ENCODE assay signal across 8 cellular contexts in genomic region chr4:2042207-2042946, GRCh38. TPM values are rescaled to one million over a fixed set of nuclear protein-coding genes. Genes with fewer than 3 reads are reported as not detected.
DNase-seq lines count a peak whose midpoint lies in the region; ATAC-seq, FAIRE-seq and TF ChIP-seq lines count a peak whose summit lies in the region.

No MANE protein-coding gene starts in this region.

- no peak for TF ChIP-seq CTCF in GM12864 (IDR thresholded peaks at IDR 0.05; ENCODE audit: low read depth, low read length, missing control alignments)
- TF ChIP-seq CTCF in H1 (IDR thresholded peaks at IDR 0.05; ENCODE audit: control extremely low read depth in 1 of 3, insufficient read depth in 1 of 3, low read depth in 1 of 3, low read length in 3 of 3), result no peak
- TF ChIP-seq CTCF in upper lobe of left lung (IDR thresholded peaks at IDR 0.05), result no peak

- no peak overlapping the region for H3K56ac ChIP-seq in H1 (replicated peaks; ENCODE audit: insufficient read length, low read depth, low read length)

- peaks cover 21 to 53% (median 45%) of the 10 kb centered on the region in 4 experiments for H3K27me3 ChIP-seq in H1 (replicated peaks in 1 of 4; ENCODE audit: control insufficient read depth in 3 of 4, extremely low read depth in 1 of 4, insufficient read depth in 3 of 4, low read length in 3 of 4)
- peaks cover 25% of the 10 kb centered on the region for H3K27me3 ChIP-seq in mononuclear cell (ENCODE audit: insufficient read depth, low read length)
- H3K27me3 ChIP-seq in upper lobe of left lung, result peaks cover 0 to 40% (median 26%) of the 10 kb centered on the region in 4 donors

- H3K18ac ChIP-seq in H1 (ENCODE audit: extremely low read depth, low read length), result no peak overlapping the region; the same call in 1 of the 2 replicates

- H2BK5ac ChIP-seq in H1 (ENCODE audit: low read depth, low read length), result no peak overlapping the region

- H3K4me2 ChIP-seq in H1 (ENCODE audit: insufficient read depth in 1 of 2, low read depth in 2 of 2, low read length in 2 of 2), result peak overlapping the region; percentile 47 to 73

- no peak overlapping the region for H4K5ac ChIP-seq in H1 (ENCODE audit: insufficient read length, low read depth, low read length)

- no peak for FAIRE-seq in H1 (lab: Jason Lieb, UNC)

- H3K4ac ChIP-seq in H1 (replicated peaks; ENCODE audit: insufficient read length, low read depth, low read length), result no peak overlapping the region

- WGBS in H1 (ENCODE audit: extremely low coverage in 1 of 2, insufficient coverage in 1 of 2, insufficient read length in 1 of 2, insufficient replicate concordance in 2 of 2, low coverage in 1 of 2, low lambda C conversion rate in 2 of 2, missing lambda C conversion rate in 1 of 2), 2 experiments, result 11% methylated on average over 15 of the region's 80 CpGs; no CpG with 5 or more reads in 1 of the 2 experiments
- 0% methylated on average over 10 of the region's 80 CpGs; no CpG with 5 or more reads in 1 of the 2 donors for WGBS in upper lobe of left lung, 2 donors

- no peak overlapping the region for H3K27ac ChIP-seq in H1 (ENCODE audit: low read depth, low read length)
- peak overlapping the region in 2 of 4 donors; percentile 39 to 58 for H3K27ac ChIP-seq in upper lobe of left lung

- no peaks in the 10 kb centered on the region for H3K79me2 ChIP-seq in H1 (ENCODE audit: control insufficient read depth in 1 of 2, insufficient read depth in 2 of 2, low read length in 2 of 2)

- no peak overlapping the region for H4K8ac ChIP-seq in H1 (ENCODE audit: extremely low read depth, insufficient read depth, low read length)

- no peak overlapping the region for H2BK12ac ChIP-seq in H1 (ENCODE audit: low read depth, low read length)

- no peaks in the 10 kb centered on the region for H3K79me1 ChIP-seq in H1 (ENCODE audit: low read depth, low read length)

- TF ChIP-seq RAD21 in H1 (IDR thresholded peaks at IDR 0.05 in 1 of 2, conservative IDR thresholded peaks at IDR 0.05 in 1 of 2; ENCODE audit: low read depth in 2 of 2, low read length in 2 of 2), result no peak

- DNase-seq in GM12864 (ENCODE audit: low read depth), result no peak
- DNase-seq in activated CD4-positive, alpha-beta T cell treated with anti-CD3 and anti-CD28 coated beads for 4 hours, result peak; percentile 32 to 42
- peak in 1 of 2 experiments; percentile 69 for DNase-seq in H1 (ENCODE audit: low read depth in 1 of 2, low spot score in 2 of 2)
- DNase-seq in upper lobe of left lung, result peak in 1 of 2 donors; percentile 91
- DNase-seq in NCI-H1930 (lab: John Stamatoyannopoulos, UW), result no peak
- DNase-seq in NCI-H526 treated with DMSO at 0.1 percent for 48 hours (lab: John Stamatoyannopoulos, UW), result no peak

- peaks cover 12% of the 10 kb centered on the region; the same call in 1 of the 2 replicates for H3K23me2 ChIP-seq in H1 (ENCODE audit: low read depth, low read length)

- H3K4me3 ChIP-seq in GM12864 (ENCODE audit: low read depth, low read length), result peak overlapping the region; percentile 51
- peak overlapping the region; percentile 48 to 72 (median 58); a peak in 7 of 8 replicates for H3K4me3 ChIP-seq in H1 (ENCODE audit: extremely low read depth in 1 of 4, insufficient read depth in 2 of 4, low read depth in 3 of 4, low read length in 4 of 4)
- H3K4me3 ChIP-seq in mononuclear cell (ENCODE audit: low read length), result peak overlapping the region; percentile 59
- H3K4me3 ChIP-seq in upper lobe of left lung, result peak overlapping the region; percentile 38 to 97 (median 86)

- H3K4me1 ChIP-seq in H1 (replicated peaks in 1 of 4; ENCODE audit: control insufficient read depth in 3 of 4, insufficient read depth in 4 of 4, low read length in 3 of 4), result peaks cover 0 to 8% (median 3%) of the 10 kb centered on the region in 4 experiments; a peak in 5 of 7 replicates
- peaks cover 13% of the 10 kb centered on the region for H3K4me1 ChIP-seq in mononuclear cell (ENCODE audit: insufficient read depth, low read length)
- peaks cover 23 to 34% (median 26%) of the 10 kb centered on the region in 4 donors for H3K4me1 ChIP-seq in upper lobe of left lung

- no peak overlapping the region for H2AK5ac ChIP-seq in H1 (ENCODE audit: low read depth, low read length)

- H3K9ac ChIP-seq in H1 (replicated peaks in 1 of 4; ENCODE audit: extremely low read depth in 1 of 4, low read depth in 3 of 4, low read length in 3 of 4), result no peak overlapping the region

- no peak overlapping the region for H2BK15ac ChIP-seq in H1 (ENCODE audit: low read length)

- no peak for TF ChIP-seq EP300 in H1 (IDR thresholded peaks at IDR 0.05; ENCODE audit: borderline replicate concordance in 1 of 2, low read depth in 2 of 2, low read length in 2 of 2)
- no peak for TF ChIP-seq EP300 in upper lobe of left lung (IDR thresholded peaks at IDR 0.05)

- no peak overlapping the region for H3K14ac ChIP-seq in H1 (ENCODE audit: insufficient read length)

- no peak overlapping the region for H2BK120ac ChIP-seq in H1 (replicated peaks; ENCODE audit: low read depth, low read length)

- H4K20me1 ChIP-seq in H1 (replicated peaks in 1 of 2; ENCODE audit: control insufficient read depth in 1 of 2, insufficient read depth in 2 of 2, low read length in 2 of 2), result peaks cover 0 to 9% of the 10 kb centered on the region in 2 experiments

- CTCF ChIA-PET in H1 (lab: Charles Lee; ENCODE audit: partially characterized antibody), result no interaction called here

- H2AFZ ChIP-seq in H1 (ENCODE audit: low read length), result no peak overlapping the region

- H3K9me3 ChIP-seq in H1 (ENCODE audit: insufficient read depth in 2 of 2, low read depth in 1 of 2, low read length in 1 of 2) (peaks cover 0 to 8% of the 10 kb centered on the region in 2 experiments; a peak in 1 of 4 replicates), mononuclear cell (ENCODE audit: low read depth, low read length) (no peaks in the 10 kb centered on the region), upper lobe of left lung (no peaks in the 10 kb centered on the region)

- ATAC-seq in HG03103 (IDR thresholded peaks at IDR 0.05; ENCODE audit: low read depth, unreplicated experiment) (peak; percentile 31), upper lobe of left lung (ENCODE audit: low FRiP score in 2 of 2) (peak in 1 of 2 donors; percentile 51)

- TF ChIP-seq POLR2A in H1 (IDR thresholded peaks at IDR 0.05; ENCODE audit: control extremely low read depth in 1 of 2, low read depth in 2 of 2, low read length in 2 of 2), result no peak
- no peak for TF ChIP-seq POLR2A in upper lobe of left lung (IDR thresholded peaks at IDR 0.05)

- H3K23ac ChIP-seq in H1 (ENCODE audit: insufficient read length), result no peak overlapping the region

- H2BK20ac ChIP-seq in H1 (ENCODE audit: low read length), result no peak overlapping the region

- no peaks in the 10 kb centered on the region; a peak in 1 of 8 replicates for H3K36me3 ChIP-seq in H1 (ENCODE audit: control insufficient read depth in 2 of 4, insufficient read depth in 4 of 4, low read length in 3 of 4)
- no peaks in the 10 kb centered on the region for H3K36me3 ChIP-seq in upper lobe of left lung

- POLR2A ChIA-PET in H1 (lab: Charles Lee; ENCODE audit: partially characterized antibody), result interaction anchor here (2.3 kb wide), 1 partner anchor 33 kb away, joined by 6 read pairs; the partner anchor contains the start of gene NELFA

- H4K91ac ChIP-seq in H1 (replicated peaks; ENCODE audit: insufficient read length, low read length), result no peak overlapping the region

TF ChIP-seq in H1, 55 proteins besides CTCF, POLR2A, EP300 and RAD21:
- no peak for TF ChIP-seq GTF2F1 (IDR thresholded peaks at IDR 0.05; ENCODE audit: borderline replicate concordance, low read depth, low read length)
- TF ChIP-seq RXRA (IDR thresholded peaks at IDR 0.05; ENCODE audit: insufficient read depth, low read depth, low read length), result no peak
- TF ChIP-seq KDM5A (IDR thresholded peaks at IDR 0.05; ENCODE audit: low read length), result no peak
- peak; percentile 28 for TF ChIP-seq SUZ12 (IDR thresholded peaks at IDR 0.05; ENCODE audit: low read length)
- no peak for TF ChIP-seq EZH2 (IDR thresholded peaks at IDR 0.05; ENCODE audit: low read depth, low read length, severe bottlenecking)
- no peak for TF ChIP-seq TEAD4 (IDR thresholded peaks at IDR 0.05; ENCODE audit: low read depth, low read length)
- TF ChIP-seq MAFK (IDR thresholded peaks at IDR 0.05; ENCODE audit: low read depth, low read length), result no peak

RNA-seq across cellular contexts. Expression of gene NAT8L, which starts 16.8 kb away (rescaled TPM):
- total RNA-seq in H1 (2021; fragmentation: NEBNext Ultra II Directional; extraction: Animal tissue kit (Norgen Biotek cat#: 25700)), result 10.8 and 11.5 TPM in 2 replicates
- 10.8 and 13.3 TPM in 2 replicates for polyA plus RNA-seq in H1 (2011; rRNA removed)
- 10.6 TPM for polyA plus RNA-seq in H1 (2011; cell fraction: cytosol; rRNA removed)
- 22.6 TPM for polyA plus RNA-seq in H1 (2011; cell fraction: nucleus; rRNA removed)
- polyA plus RNA-seq in H1 (2012, experiment 1 of 2), result 10.1 to 16.0 TPM (median 14.1 TPM) in 4 replicates
- polyA plus RNA-seq in H1 (2012, experiment 2 of 2), result 9.8 TPM
- 4.8 TPM for polyA plus RNA-seq in H1 (2013, experiment 1 of 2)
- polyA plus RNA-seq in H1 (2013, experiment 2 of 2), result 5.0 TPM
- polyA minus RNA-seq in H1 (2011; rRNA and poly(A)+ RNA removed), result 28.5 and 40.4 TPM in 2 replicates
- polyA minus RNA-seq in H1 (2011; cell fraction: cytosol; rRNA and poly(A)+ RNA removed), result 7.3 TPM
- 7.3 TPM for polyA minus RNA-seq in H1 (2011; cell fraction: nucleus; rRNA and poly(A)+ RNA removed)
- total RNA-seq in mononuclear cell, result 0.10 TPM
- under 1 TPM in 4 of 6 donors, not detected in 2; 0.15 to 0.37 (median 0.30) TPM for total RNA-seq in upper lobe of left lung

RNA-seq across cellular contexts. Expression of gene NELFA, which starts 33.6 kb away (rescaled TPM):
- total RNA-seq in H1 (2021; fragmentation: NEBNext Ultra II Directional; extraction: Animal tissue kit (Norgen Biotek cat#: 25700)), result 57.5 and 61.4 TPM in 2 replicates
- polyA plus RNA-seq in H1 (2011; rRNA removed), result 41.8 and 61.5 TPM in 2 replicates
- polyA plus RNA-seq in H1 (2011; cell fraction: cytosol; rRNA removed), result 32.4 TPM
- polyA plus RNA-seq in H1 (2011; cell fraction: nucleus; rRNA removed), result 61.6 TPM
- 37.7 to 59.0 TPM (median 56.1 TPM) in 4 replicates for polyA plus RNA-seq in H1 (2012, experiment 1 of 2)
- polyA plus RNA-seq in H1 (2012, experiment 2 of 2), result 51.4 TPM
- 41.7 TPM for polyA plus RNA-seq in H1 (2013, experiment 1 of 2)
- polyA plus RNA-seq in H1 (2013, experiment 2 of 2), result 37.8 TPM
- 11.5 and 14.7 TPM in 2 replicates for polyA minus RNA-seq in H1 (2011; rRNA and poly(A)+ RNA removed)
- polyA minus RNA-seq in H1 (2011; cell fraction: cytosol; rRNA and poly(A)+ RNA removed), result 34.5 TPM
- polyA minus RNA-seq in H1 (2011; cell fraction: nucleus; rRNA and poly(A)+ RNA removed), result 50.5 TPM
- 17.9 TPM for total RNA-seq in mononuclear cell
- 10 to 100 TPM; 16.7 to 43.0 (median 27.3) TPM for total RNA-seq in upper lobe of left lung

Comparison
In these comparisons a context has a peak if more than half of its experiments do, and no peak if none do; other contexts are left out.
1. DNase-seq: peak in activated CD4-positive, alpha-beta T cell treated with anti-CD3 and anti-CD28 coated beads for 4 hours (2 of 2); none in GM12864 (single experiment), NCI-H1930 (0 of 2) and NCI-H526 treated with DMSO at 0.1 percent for 48 hours (single experiment).
2. Peak in every context shown above with its lines, with median percentiles within 50 percentile points of each other: H3K4me3 ChIP-seq.